Comparison of ENCODE assay signal across 7 cellular contexts in genomic region chr14:75279153-75279738, GRCh38. TPM values are rescaled to one million over a fixed set of nuclear protein-coding genes. Genes with fewer than 3 reads are reported as not detected.
A peak's percentile ranks its signal among the peaks of the same experiment; 100 is the strongest.
DNase-seq lines count a peak whose midpoint lies in the region; ATAC-seq and FAIRE-seq lines count a peak whose summit lies in the region.

No MANE protein-coding gene starts in this region.

- H3K27me3 Mint-ChIP-seq in stimulated activated memory B cell treated with anti-CD40 and anti-IgM and Interleukin-4, amounts not matched to agents 10 μg/mL and 1 μg/mL and 100 μg/mL, for 72 hours = peaks cover 60% of the 10 kb centered on the region

- H3K4me3 Mint-ChIP-seq in stimulated activated memory B cell treated with anti-CD40 and anti-IgM and Interleukin-4, amounts not matched to agents 10 μg/mL and 1 μg/mL and 100 μg/mL, for 72 hours = peak overlapping the region; percentile 82

- no peaks in the 10 kb centered on the region for H3K9me3 Mint-ChIP-seq in stimulated activated memory B cell treated with anti-CD40 and anti-IgM and Interleukin-4, amounts not matched to agents 10 μg/mL and 1 μg/mL and 100 μg/mL, for 72 hours

- FAIRE-seq in GM19239 (lab: Jason Lieb, UNC) = peak; percentile 4

- DNase-seq in GM19239 (ENCODE audit: insufficient read length, low spot score) (no peak), NCI-H146 (lab: John Stamatoyannopoulos, UW) (peak; percentile 12), lung microvascular endothelial cell (ENCODE audit: low read depth in 2 of 2) (peak; percentile 39 to 74)
- peak; percentile 49 to 52 for DNase-seq in activated CD4-positive, alpha-beta T cell treated with anti-CD3 and anti-CD28 coated beads for 4 hours
- peak; percentile 48 for DNase-seq in effector CD4-positive, alpha-beta T cell

- peak overlapping the region; percentile 75 for H3K27ac Mint-ChIP-seq in stimulated activated memory B cell treated with anti-CD40 and anti-IgM and Interleukin-4, amounts not matched to agents 10 μg/mL and 1 μg/mL and 100 μg/mL, for 72 hours

- H3K4me1 Mint-ChIP-seq in stimulated activated memory B cell treated with anti-CD40 and anti-IgM and Interleukin-4, amounts not matched to agents 10 μg/mL and 1 μg/mL and 100 μg/mL, for 72 hours = peaks cover 53% of the 10 kb centered on the region

- H3K36me3 Mint-ChIP-seq in stimulated activated memory B cell treated with anti-CD40 and anti-IgM and Interleukin-4, amounts not matched to agents 10 μg/mL and 1 μg/mL and 100 μg/mL, for 72 hours = peaks cover 19% of the 10 kb centered on the region

- peak; percentile 9 for ATAC-seq in stimulated activated memory B cell treated with anti-CD40 and anti-IgM and Interleukin-4, amounts not matched to agents 10 μg/mL and 1 μg/mL and 100 μg/mL, for 72 hours
- no peak for ATAC-seq in HG03439 (IDR thresholded peaks at IDR 0.05; ENCODE audit: unreplicated experiment)

RNA-seq across cellular contexts. Expression of gene FOS, which starts 0.6 kb away (rescaled TPM):
- 7.8 and 278 TPM in 2 replicates for total RNA-seq in lung microvascular endothelial cell
